20 cellular contexts compared by ENCODE assay signal in genomic region chr7:155093586-155093985, GRCh38. TPM values are rescaled to one million over a fixed set of nuclear protein-coding genes. Genes with fewer than 3 reads are reported as not detected.
"Had no signal": no experiment of that assay in that cellular context is flagged by ENCODE, and none has a peak within 500 bp of the region (broad histone marks: within the 10 kb centered on the region; RNA-seq: fewer than 3 reads in every experiment).

No MANE protein-coding gene starts in this region.

- H3K9me3 ChIP-seq: right atrium auricular region, thoracic aorta, upper lobe of left lung had no signal

- H3K4me3 ChIP-seq: lung, right atrium auricular region, thoracic aorta, upper lobe of left lung had no signal

- H3K27ac ChIP-seq: right atrium auricular region, thoracic aorta, upper lobe of left lung had no signal

- H3K27me3 ChIP-seq: right atrium auricular region, upper lobe of left lung had no signal

- DNase-seq: activated CD4-positive, alpha-beta memory T cell treated with anti-CD3 and anti-CD28 coated beads for 36 hours; activated CD4-positive, alpha-beta T cell treated with anti-CD3 and anti-CD28 coated beads for 48 hours; activated effector memory CD4-positive, alpha-beta T cell treated with Interleukin-2 at 50 U/mL for 16 hours; activated naive CD4-positive, alpha-beta T cell treated with anti-CD3 and anti-CD28 coated beads for 36 hours; activated T-cell treated with anti-CD3 and anti-CD28 coated beads, Interleukin-2, amount 50 U/mL, for 72 hours; aorta; effector CD4-positive, alpha-beta T cell; foreskin melanocyte; kidney; natural killer cell; stimulated activated CD4-positive, alpha-beta T cell treated with anti-CD3 and anti-CD28 coated beads, Interleukin-4, amount 100 ng/mL, for 24 hours; stimulated activated naive CD4-positive, alpha-beta T cell treated with Interleukin-2 at 50 U/mL for 16 hours; T-helper 17 cell; upper lobe of left lung had no signal

- ATAC-seq: activated T-cell treated with anti-CD3 and anti-CD28 coated beads, Interleukin-2, amount 50 U/mL, for 72 hours; natural killer cell; T-helper 17 cell had no signal

- H3K36me3 ChIP-seq: right atrium auricular region, thoracic aorta, upper lobe of left lung had no signal

- H3K4me1 ChIP-seq: right atrium auricular region, upper lobe of left lung had no signal

RNA-seq across cellular contexts. Expression of gene HTR5A, which starts 23.5 kb away (rescaled TPM):
- total RNA-seq: activated CD4-positive, alpha-beta memory T cell treated with anti-CD3 and anti-CD28 coated beads for 36 hours; activated naive CD4-positive, alpha-beta T cell treated with anti-CD3 and anti-CD28 coated beads for 36 hours; activated T-cell treated with anti-CD3 and anti-CD28 coated beads, Interleukin-2, amount 50 U/mL, for 72 hours; aorta; kidney; lung; mesothelial cell of epicardium; natural killer cell; osteocyte; progenitor cell of endocrine pancreas; right atrium auricular region; T-helper 17 cell; thoracic aorta; upper lobe of left lung had no signal
